20 cellular contexts compared by ENCODE assay signal in genomic region chr11:42345933-42346332, GRCh38.
DNase-seq lines count a peak whose midpoint lies in the region; ATAC-seq, FAIRE-seq and TF ChIP-seq lines count a peak whose summit lies in the region.
"Had no signal": no experiment of that assay in that cellular context is flagged by ENCODE, and none has a peak within 500 bp of the region (broad histone marks: within the 10 kb centered on the region; RNA-seq: fewer than 3 reads in every experiment).

No MANE protein-coding gene starts in this region.

- H3K56ac ChIP-seq in IMR-90 (ENCODE audit: extremely low read depth, insufficient read depth, low read length) = no peak overlapping the region
- H3K56ac ChIP-seq in H1 (replicated peaks; ENCODE audit: insufficient read length, low read depth, low read length) = no peak overlapping the region

- H3K9ac ChIP-seq in IMR-90 (ENCODE audit: low read depth, low read length) (no peak overlapping the region), H1 (replicated peaks in 1 of 4; ENCODE audit: extremely low read depth in 1 of 4, low read depth in 3 of 4, low read length in 3 of 4) (no peak overlapping the region)
- H3K9ac ChIP-seq: BLaER1 had no signal

- CTCF ChIA-PET in IMR-90 (lab: Yijun Ruan, JAX) (no interaction called here), H1 (lab: Charles Lee; ENCODE audit: partially characterized antibody) (no interaction called here)

- H2BK5ac ChIP-seq in IMR-90 (ENCODE audit: low read depth, low read length, poor library complexity, severe bottlenecking) (no peak overlapping the region), H1 (ENCODE audit: low read depth, low read length) (no peak overlapping the region)

- H3K23me2 ChIP-seq in H1 (ENCODE audit: low read depth, low read length) = no peaks in the 10 kb centered on the region

- H4K91ac ChIP-seq in IMR-90 (ENCODE audit: insufficient read depth, low read depth, low read length) (no peak overlapping the region), H1 (replicated peaks; ENCODE audit: insufficient read length, low read length) (no peak overlapping the region)

- H2BK20ac ChIP-seq in IMR-90 (ENCODE audit: low read depth, low read length) (no peak overlapping the region), H1 (ENCODE audit: low read length) (no peak overlapping the region)

- H3K79me1 ChIP-seq in IMR-90 (ENCODE audit: low read depth in 1 of 2, low read length in 2 of 2) = no peaks in the 10 kb centered on the region
- H3K79me1 ChIP-seq in H1 (ENCODE audit: low read depth, low read length) = no peaks in the 10 kb centered on the region

- H4K5ac ChIP-seq in IMR-90 (ENCODE audit: low read depth, low read length) = no peak overlapping the region
- no peak overlapping the region for H4K5ac ChIP-seq in H1 (ENCODE audit: insufficient read length, low read depth, low read length)

- H4K20me1 ChIP-seq in IMR-90 (ENCODE audit: insufficient read depth, low read length) (no peaks in the 10 kb centered on the region), H1 (replicated peaks in 1 of 2; ENCODE audit: control insufficient read depth in 1 of 2, insufficient read depth in 2 of 2, low read length in 2 of 2) (no peaks in the 10 kb centered on the region)
- H4K20me1 ChIP-seq: BLaER1 had no signal

- no peak overlapping the region for H2BK15ac ChIP-seq in IMR-90 (ENCODE audit: low read depth, low read length)
- H2BK15ac ChIP-seq in H1 (ENCODE audit: low read length) = no peak overlapping the region

- TF ChIP-seq EP300 in H1 (IDR thresholded peaks at IDR 0.05; ENCODE audit: borderline replicate concordance in 1 of 2, low read depth in 2 of 2, low read length in 2 of 2) = no peak

- no peak overlapping the region for H3K4me2 ChIP-seq in IMR-90 (ENCODE audit: low read depth, low read length)
- no peak overlapping the region for H3K4me2 ChIP-seq in H1 (ENCODE audit: insufficient read depth in 1 of 2, low read depth in 2 of 2, low read length in 2 of 2)
- H3K4me2 ChIP-seq: BLaER1 had no signal

- BruUV-seq in IMR-90 (replicated peaks; lab: Mats Ljungman, UMichigan) = no TSS peak

- H3K79me2 ChIP-seq in H1 (ENCODE audit: control insufficient read depth in 1 of 2, insufficient read depth in 2 of 2, low read length in 2 of 2) = no peaks in the 10 kb centered on the region

- H3K4ac ChIP-seq in IMR-90 (ENCODE audit: low read depth, low read length) = no peak overlapping the region
- H3K4ac ChIP-seq in H1 (replicated peaks; ENCODE audit: insufficient read length, low read depth, low read length) = no peak overlapping the region

- H3K14ac ChIP-seq in IMR-90 (replicated peaks; ENCODE audit: low read depth, low read length) = no peak overlapping the region
- no peak overlapping the region for H3K14ac ChIP-seq in H1 (ENCODE audit: insufficient read length)

- TF ChIP-seq RAD21 in IMR-90 (IDR thresholded peaks at IDR 0.05; ENCODE audit: low read length) = no peak
- TF ChIP-seq RAD21 in H1 (IDR thresholded peaks at IDR 0.05 in 1 of 2, conservative IDR thresholded peaks at IDR 0.05 in 1 of 2; ENCODE audit: low read depth in 2 of 2, low read length in 2 of 2) = no peak

- H3K4me1 ChIP-seq in IMR-90 (ENCODE audit: control insufficient read depth, insufficient read depth, low read length) (no peaks in the 10 kb centered on the region), H1 (replicated peaks in 1 of 4; ENCODE audit: control insufficient read depth in 3 of 4, insufficient read depth in 4 of 4, low read length in 3 of 4) (no peaks in the 10 kb centered on the region)
- H3K4me1 ChIP-seq: BE2C, BLaER1 had no signal

- no peak overlapping the region for H2AK9ac ChIP-seq in IMR-90 (replicated peaks; ENCODE audit: low read depth, low read length, poor library complexity)

- no peak for ATAC-seq in IMR-90 (ENCODE audit: low read depth)

- no peak overlapping the region for H4K8ac ChIP-seq in IMR-90 (ENCODE audit: low read depth in 2 of 2, low read length in 2 of 2)
- no peak overlapping the region for H4K8ac ChIP-seq in H1 (ENCODE audit: extremely low read depth, insufficient read depth, low read length)

- peak; percentile 61 for FAIRE-seq in D721Med (lab: Jason Lieb, UNC)
- no peak for FAIRE-seq in H1 (lab: Jason Lieb, UNC)
- FAIRE-seq: A204.1, GM12891, GM19239 had no signal

- no peak overlapping the region for H2BK120ac ChIP-seq in IMR-90 (ENCODE audit: low read depth, low read length)
- H2BK120ac ChIP-seq in H1 (replicated peaks; ENCODE audit: low read depth, low read length) = no peak overlapping the region

- no peak overlapping the region for H3K4me3 ChIP-seq in IMR-90 (ENCODE audit: insufficient read depth, low read depth, low read length)
- H3K4me3 ChIP-seq in H1 (ENCODE audit: extremely low read depth in 1 of 4, insufficient read depth in 2 of 4, low read depth in 3 of 4, low read length in 4 of 4) = no peak overlapping the region
- H3K4me3 ChIP-seq: BLaER1 had no signal

- H2AK5ac ChIP-seq in IMR-90 (ENCODE audit: low read depth, low read length) (no peak overlapping the region), H1 (ENCODE audit: low read depth, low read length) (no peak overlapping the region)

- in situ Hi-C loops in IMR-90 (cut with MboI; ENCODE audit: low sequenced_read_pairs) = no loop called here

- H3K9me3 ChIP-seq in IMR-90 (ENCODE audit: control insufficient read depth, insufficient read depth, low read length) (peaks cover 6% of the 10 kb centered on the region; the same call in 1 of the 2 replicates), H1 (ENCODE audit: insufficient read depth in 2 of 2, low read depth in 1 of 2, low read length in 1 of 2) (peaks cover 0 to 8% of the 10 kb centered on the region in 2 experiments; a peak in 2 of 4 replicates)
- H3K9me3 ChIP-seq: BE2C had no signal

- no peak overlapping the region for H2BK12ac ChIP-seq in H1 (ENCODE audit: low read depth, low read length)

- no peaks in the 10 kb centered on the region for H3K9me1 ChIP-seq in IMR-90 (ENCODE audit: insufficient read depth, low read length)

- DNase-seq in D721Med (ENCODE audit: insufficient read length, low spot score) = no peak
- DNase-seq in IMR-90 = no peak
- no peak for DNase-seq in H1 (ENCODE audit: low read depth in 1 of 2, low spot score in 2 of 2)
- DNase-seq in GM03348 (ENCODE audit: low spot score) = no peak
- no peak for DNase-seq in NCI-H1436 treated with DMSO at 0.1 percent for 48 hours (lab: John Stamatoyannopoulos, UW)
- DNase-seq: 8988T; ACHN; BE2C; C1 segment of cervical spinal cord; CD4-positive, alpha-beta memory T cell; CD4-positive, CD25-positive, alpha-beta regulatory T cell; CD8-positive, alpha-beta memory T cell; COR-L47; DND-41; EL; GDM1 had no signal

- H3K36me3 ChIP-seq in IMR-90 (ENCODE audit: control insufficient read depth, insufficient read depth, low read length) = no peaks in the 10 kb centered on the region
- no peaks in the 10 kb centered on the region for H3K36me3 ChIP-seq in H1 (ENCODE audit: control insufficient read depth in 2 of 4, insufficient read depth in 4 of 4, low read length in 3 of 4)
- H3K36me3 ChIP-seq: BE2C, BLaER1 had no signal

- TF ChIP-seq POLR2A in IMR-90 (IDR thresholded peaks at IDR 0.05; ENCODE audit: low read depth, low read length) = no peak
- TF ChIP-seq POLR2A in H1 (IDR thresholded peaks at IDR 0.05; ENCODE audit: control extremely low read depth in 1 of 2, low read depth in 2 of 2, low read length in 2 of 2) = no peak

- H3K23ac ChIP-seq in IMR-90 (ENCODE audit: low read depth, low read length) = no peak overlapping the region
- H3K23ac ChIP-seq in H1 (ENCODE audit: insufficient read length) = no peak overlapping the region

- H3K27ac ChIP-seq in IMR-90 (ENCODE audit: insufficient read depth, low read length) (no peak overlapping the region), H1 (ENCODE audit: low read depth, low read length) (no peak overlapping the region)
- H3K27ac ChIP-seq: BLaER1 had no signal

- no peak for TF ChIP-seq CTCF in D721Med (IDR thresholded peaks at IDR 0.05; ENCODE audit: insufficient read depth, missing control alignments)
- no peak for TF ChIP-seq CTCF in IMR-90 (conservative IDR thresholded peaks at IDR 0.05; ENCODE audit: low read depth, low read length)
- TF ChIP-seq CTCF in H1 (IDR thresholded peaks at IDR 0.05; ENCODE audit: control extremely low read depth in 1 of 3, insufficient read depth in 1 of 3, low read depth in 1 of 3, low read length in 3 of 3) = no peak

- no peak overlapping the region for H2AFZ ChIP-seq in IMR-90 (replicated peaks; ENCODE audit: low read length, poor library complexity)
- H2AFZ ChIP-seq in H1 (ENCODE audit: low read length) = no peak overlapping the region

- dilution Hi-C loops in IMR-90 (cut with HindIII; ENCODE audit: low sequenced_read_pairs, unreplicated experiment) = no loop called here

- H3K27me3 ChIP-seq in IMR-90 (ENCODE audit: control insufficient read depth, insufficient read depth, low read length) = no peaks in the 10 kb centered on the region
- H3K27me3 ChIP-seq in H1 (replicated peaks in 1 of 4; ENCODE audit: control insufficient read depth in 3 of 4, extremely low read depth in 1 of 4, insufficient read depth in 3 of 4, low read length in 3 of 4) = no peaks in the 10 kb centered on the region
- H3K27me3 ChIP-seq: BE2C, BLaER1 had no signal

- no peak overlapping the region for H3K18ac ChIP-seq in IMR-90 (ENCODE audit: low read depth, low read length)
- no peak overlapping the region for H3K18ac ChIP-seq in H1 (ENCODE audit: extremely low read depth, low read length)

- intact Hi-C loops in IMR-90 (cut with micrococcal nuclease) = no loop called here

- POLR2A ChIA-PET in IMR-90 (lab: Charles Lee; ENCODE audit: unreplicated experiment) = no interaction called here
- POLR2A ChIA-PET in H1 (lab: Charles Lee; ENCODE audit: partially characterized antibody) = no interaction called here

TF ChIP-seq in IMR-90, 13 proteins besides CTCF, POLR2A, EP300 and RAD21:
- TF ChIP-seq CEBPB (IDR thresholded peaks at IDR 0.05; ENCODE audit: low read depth, low read length) (peak; percentile 74), NFE2L2 (IDR thresholded peaks at IDR 0.05; ENCODE audit: low read depth, low read length) (no peak)

TF ChIP-seq in H1, 55 proteins besides CTCF, POLR2A, EP300 and RAD21:
- no peak for TF ChIP-seq MAFK (IDR thresholded peaks at IDR 0.05; ENCODE audit: low read depth, low read length)
- no peak for TF ChIP-seq JUN (IDR thresholded peaks at IDR 0.05; ENCODE audit: low read depth, low read length)
- TF ChIP-seq CEBPB (IDR thresholded peaks at IDR 0.05; ENCODE audit: low read depth, low read length) = peak; percentile 6; the same call in 1 of the 2 replicates
- TF ChIP-seq BACH1 (IDR thresholded peaks at IDR 0.05; ENCODE audit: low read length) = no peak
- no peak for TF ChIP-seq SAP30 (IDR thresholded peaks at IDR 0.05; ENCODE audit: insufficient read depth, insufficient replicate concordance, low read length)
